ENCODE assay signal across 1 cellular context in genomic region chr2:1625281-1626001, GRCh38.
TF ChIP-seq lines count a peak whose summit lies in the region.

No MANE protein-coding gene starts in this region.

TF ChIP-seq in H1, 55 proteins besides CTCF, POLR2A, EP300 and RAD21 (continued from another document):
- TF ChIP-seq E2F6 (IDR thresholded peaks at IDR 0.05) (0 out of 2 replicates have a peak, but pooled peaks have one; percentile 14), MAX (IDR thresholded peaks at IDR 0.05) (no peak; the same call in 1 of the 2 replicates), CHD1 (IDR thresholded peaks at IDR 0.05; ENCODE audit: low read depth, low read length) (no peak)
TF ChIP-seq in H1: peak in this region for 24.
